Comparison of ENCODE assay signal across 22 cellular contexts in genomic region chr15:63035253-63035652, GRCh38. TPM values are rescaled to one million over a fixed set of nuclear protein-coding genes. Genes with fewer than 3 reads are reported as not detected.
DNase-seq lines count a peak whose midpoint lies in the region; ATAC-seq, FAIRE-seq and TF ChIP-seq lines count a peak whose summit lies in the region.
"Had no signal": no experiment of that assay in that cellular context is flagged by ENCODE, and none has a peak within 500 bp of the region (broad histone marks: within the 10 kb centered on the region; RNA-seq: fewer than 3 reads in every experiment).

No MANE protein-coding gene starts in this region.

- H3K27me3 Mint-ChIP-seq in astrocyte (ENCODE audit: low read depth, unreplicated experiment), result no peaks in the 10 kb centered on the region

- peak overlapping the region; percentile 37 for H3K27ac ChIP-seq in cardiac muscle cell
- H3K27ac ChIP-seq in astrocyte (ENCODE audit: low read depth, low read length), result no peak overlapping the region
- no peak overlapping the region for H3K27ac ChIP-seq in trophoblast cell (ENCODE audit: low read depth, low read length)
- H3K27ac ChIP-seq: 22Rv1, GM23248 had no signal

- no peaks in the 10 kb centered on the region for H3K9me3 ChIP-seq in cardiac muscle cell (ENCODE audit: low read depth)
- H3K9me3 ChIP-seq in astrocyte (ENCODE audit: insufficient read depth, low read depth, low read length), result peaks cover 6% of the 10 kb centered on the region
- no peaks in the 10 kb centered on the region for H3K9me3 ChIP-seq in trophoblast cell (ENCODE audit: insufficient read depth, low read depth, low read length)

- TF ChIP-seq CTCF in cardiac muscle cell (IDR thresholded peaks at IDR 0.05; ENCODE audit: low read depth, low read length) (no peak), astrocyte (IDR thresholded peaks at IDR 0.05; ENCODE audit: insufficient read depth, low read depth, low read length) (no peak)

- no peak overlapping the region for H3K4me3 ChIP-seq in cardiac muscle cell
- no peak overlapping the region for H3K4me3 ChIP-seq in astrocyte (ENCODE audit: insufficient read depth, low read depth, low read length)
- H3K4me3 ChIP-seq in trophoblast cell (ENCODE audit: low read depth, low read length), result no peak overlapping the region
- H3K4me3 ChIP-seq: GM23248, K562 had no signal

- peak overlapping the region; percentile 31 for H3K4ac ChIP-seq in trophoblast cell (ENCODE audit: low read depth, low read length)

- H3K27me3 ChIP-seq in cardiac muscle cell (no peaks in the 10 kb centered on the region), astrocyte (ENCODE audit: insufficient read depth, low read length) (no peaks in the 10 kb centered on the region), trophoblast cell (ENCODE audit: insufficient read depth, low read length) (no peaks in the 10 kb centered on the region)

- no peaks in the 10 kb centered on the region for H3K79me2 ChIP-seq in astrocyte (ENCODE audit: insufficient read depth, low read length)
- H3K79me2 ChIP-seq in trophoblast cell (ENCODE audit: control insufficient read depth, insufficient read depth, low read length, poor library complexity), result no peaks in the 10 kb centered on the region

- WGBS in trophoblast cell (ENCODE audit: extremely low coverage, insufficient coverage, insufficient read length), result no CpG with 5 or more reads among the region's 4 CpGs

- FAIRE-seq in astrocyte (lab: Jason Lieb, UNC), result no peak
- FAIRE-seq: HTR-8/SVneo, K562 had no signal

- peak overlapping the region; percentile 79 for H4K91ac ChIP-seq in trophoblast cell (ENCODE audit: low read depth, low read length)

- no peak overlapping the region for H3K4me3 Mint-ChIP-seq in astrocyte (ENCODE audit: unreplicated experiment)
- H3K4me3 Mint-ChIP-seq in stimulated activated effector memory CD8-positive, alpha-beta T cell treated with anti-CD3 and anti-CD28 coated beads, Interleukin-12 subunit alpha, Interleukin-12 subunit beta, amount 100 ng/mL, for 72 hours, result no peak overlapping the region
- H3K4me3 Mint-ChIP-seq: H9 had no signal

- H3K14ac ChIP-seq in trophoblast cell (ENCODE audit: low read length), result peak overlapping the region; percentile 40

- H3K4me1 ChIP-seq in cardiac muscle cell (ENCODE audit: low read depth) (peaks cover 20% of the 10 kb centered on the region), astrocyte (ENCODE audit: insufficient read depth, low read length) (peaks cover 10% of the 10 kb centered on the region), trophoblast cell (ENCODE audit: control insufficient read depth in 1 of 2, insufficient read depth in 2 of 2, low read length in 2 of 2) (peaks cover 7 to 16% of the 10 kb centered on the region in 2 experiments)

- H2BK12ac ChIP-seq in trophoblast cell (ENCODE audit: low read length), result peak overlapping the region; percentile 82

- H3K36me3 ChIP-seq in cardiac muscle cell (no peaks in the 10 kb centered on the region), astrocyte (ENCODE audit: insufficient read depth, low read length) (no peaks in the 10 kb centered on the region), trophoblast cell (ENCODE audit: control insufficient read depth in 1 of 2, insufficient read depth in 2 of 2, low read length in 2 of 2) (no peaks in the 10 kb centered on the region)

- H3K18ac ChIP-seq in trophoblast cell (ENCODE audit: low read length), result no peak overlapping the region

- peak overlapping the region; percentile 47 for H3K27ac Mint-ChIP-seq in astrocyte (ENCODE audit: unreplicated experiment)
- no peak overlapping the region for H3K27ac Mint-ChIP-seq in stimulated activated effector memory CD8-positive, alpha-beta T cell treated with anti-CD3 and anti-CD28 coated beads, Interleukin-12 subunit alpha, Interleukin-12 subunit beta, amount 100 ng/mL, for 72 hours
- H3K27ac Mint-ChIP-seq: H9 had no signal

- H2AK5ac ChIP-seq in trophoblast cell (ENCODE audit: low read length), result peak overlapping the region; percentile 71

- H3K9me3 Mint-ChIP-seq in astrocyte (ENCODE audit: unreplicated experiment), result no peaks in the 10 kb centered on the region
- no peaks in the 10 kb centered on the region for H3K9me3 Mint-ChIP-seq in stimulated activated effector memory CD8-positive, alpha-beta T cell treated with anti-CD3 and anti-CD28 coated beads, Interleukin-12 subunit alpha, Interleukin-12 subunit beta, amount 100 ng/mL, for 72 hours

- no peak overlapping the region for H4K12ac ChIP-seq in trophoblast cell (ENCODE audit: low read depth, low read length)

- H3K4me2 ChIP-seq in astrocyte (ENCODE audit: low read length) (no peak overlapping the region), trophoblast cell (ENCODE audit: low read length) (no peak overlapping the region)

- no peak overlapping the region for H2AFZ ChIP-seq in astrocyte (ENCODE audit: low read depth, low read length)
- H2AFZ ChIP-seq in trophoblast cell (ENCODE audit: insufficient read depth, low read length, poor library complexity), result no peak overlapping the region
- H2AFZ ChIP-seq: GM23248 had no signal

- peak overlapping the region; percentile 87 for H2BK120ac ChIP-seq in trophoblast cell (ENCODE audit: insufficient read depth, low read length, poor library complexity)

- peaks cover 34% of the 10 kb centered on the region for H3K79me1 ChIP-seq in trophoblast cell (ENCODE audit: low read length)

- peak in 1 of 2 donors; percentile 49 for DNase-seq in cardiac muscle cell (ENCODE audit: low read depth in 1 of 2, low spot score in 1 of 2)
- DNase-seq in left cardiac atrium, result no peak
- no peak for DNase-seq in astrocyte (ENCODE audit: low read depth)
- DNase-seq in trophoblast cell, result no peak
- DNase-seq in mucosa of gallbladder (ENCODE audit: low spot score), result no peak
- no peak for DNase-seq in SHP77 treated with DMSO at 0.1 percent for 48 hours (lab: John Stamatoyannopoulos, UW)
- no peak for DNase-seq in stimulated activated effector memory CD8-positive, alpha-beta T cell treated with anti-CD3 and anti-CD28 coated beads, Interleukin-12 subunit alpha, Interleukin-12 subunit beta, amount 100 ng/mL, for 72 hours (ENCODE audit: low spot score in 2 of 2)
- DNase-seq: Calu3; GM23248; H9; Kasumi-1; MV-4-11; NCI-H1105; NCI-H1436 treated with DMSO at 0.1 percent for 48 hours; NCI-H187 treated with DMSO at 0.1 percent for 48 hours; NCI-H446 treated with DMSO at 0.1 percent for 48 hours; NCI-H82; NK-92 treated with Interleukin-12 subunit alpha and Interleukin-12 subunit beta, amount 100 ng/mL, for 24 hours; PC-3 had no signal

- no peak for ATAC-seq in left cardiac atrium
- no peak for ATAC-seq in stimulated activated effector memory CD8-positive, alpha-beta T cell treated with anti-CD3 and anti-CD28 coated beads, Interleukin-12 subunit alpha, Interleukin-12 subunit beta, amount 100 ng/mL, for 72 hours
- ATAC-seq: PC-3 had no signal

- peak overlapping the region; percentile 41 for H2BK5ac ChIP-seq in trophoblast cell (ENCODE audit: low read depth, low read length, poor library complexity)

- no peaks in the 10 kb centered on the region for H4K20me1 ChIP-seq in astrocyte (ENCODE audit: insufficient read depth, low read length)

- H3K23ac ChIP-seq in trophoblast cell (ENCODE audit: low read length), result no peak overlapping the region

- intact Hi-C loops in left cardiac atrium (cut with DNase I), result no loop called here

- peaks cover 34% of the 10 kb centered on the region for H3K4me1 Mint-ChIP-seq in astrocyte (ENCODE audit: low read depth, unreplicated experiment)
- no peaks in the 10 kb centered on the region for H3K4me1 Mint-ChIP-seq in stimulated activated effector memory CD8-positive, alpha-beta T cell treated with anti-CD3 and anti-CD28 coated beads, Interleukin-12 subunit alpha, Interleukin-12 subunit beta, amount 100 ng/mL, for 72 hours

- H3K9ac ChIP-seq in astrocyte (ENCODE audit: low read length), result no peak overlapping the region
- no peak overlapping the region for H3K9ac ChIP-seq in trophoblast cell (ENCODE audit: low read length)
- H3K9ac ChIP-seq: GM23248 had no signal

- no peaks in the 10 kb centered on the region for H3K36me3 Mint-ChIP-seq in astrocyte (ENCODE audit: low read depth, unreplicated experiment)
- no peaks in the 10 kb centered on the region for H3K36me3 Mint-ChIP-seq in stimulated activated effector memory CD8-positive, alpha-beta T cell treated with anti-CD3 and anti-CD28 coated beads, Interleukin-12 subunit alpha, Interleukin-12 subunit beta, amount 100 ng/mL, for 72 hours

- no peak overlapping the region for H4K8ac ChIP-seq in trophoblast cell (ENCODE audit: low read depth, low read length)

RNA-seq across cellular contexts. Expression of gene TPM1, which starts 7.3 kb away (rescaled TPM):
- total RNA-seq in cardiac muscle cell, result 6,553 and 8,453 TPM in 2 replicates
- 7,519 and 10,138 TPM in 2 replicates for polyA plus RNA-seq in cardiac muscle cell
- total RNA-seq in left cardiac atrium, result 1,000 to 10,000 TPM; 8,049 to 9,104 TPM
- 2,922 and 3,062 TPM in 2 replicates for total RNA-seq in astrocyte
- polyA plus RNA-seq in trophoblast cell (2013), result 3,520 and 3,660 TPM in 2 replicates
- 1,361 TPM for total RNA-seq in mucosa of gallbladder
